ENCODE assay signal across 14 cellular contexts in genomic region chr1:12003762-12004161, GRCh38. TPM values are rescaled to one million over a fixed set of nuclear protein-coding genes. Genes with fewer than 3 reads are reported as not detected.
DNase-seq lines count a peak whose midpoint lies in the region; ATAC-seq and TF ChIP-seq lines count a peak whose summit lies in the region.
"Had no signal": no experiment of that assay in that cellular context is flagged by ENCODE, and none has a peak within 500 bp of the region (broad histone marks: within the 10 kb centered on the region; RNA-seq: fewer than 3 reads in every experiment).

No MANE protein-coding gene starts in this region.

- no peaks in the 10 kb centered on the region for H3K27me3 Mint-ChIP-seq in activated naive CD4-positive, alpha-beta T cell treated with anti-CD3 and anti-CD28 coated beads, Interleukin-2, amount 10 ng/mL, durations not matched to agents 7 days and 5 days
- peaks cover 4% of the 10 kb centered on the region for H3K27me3 Mint-ChIP-seq in nephron progenitor cell (ENCODE audit: low read depth, poor library complexity)
- H3K27me3 Mint-ChIP-seq: CD4-positive, CD25-positive, alpha-beta regulatory T cell had no signal

- no peaks in the 10 kb centered on the region for H3K9me3 Mint-ChIP-seq in activated naive CD4-positive, alpha-beta T cell treated with anti-CD3 and anti-CD28 coated beads, Interleukin-2, amount 10 ng/mL, durations not matched to agents 7 days and 5 days
- peaks cover 6% of the 10 kb centered on the region for H3K9me3 Mint-ChIP-seq in nephron progenitor cell
- H3K9me3 Mint-ChIP-seq: CD4-positive, CD25-positive, alpha-beta regulatory T cell had no signal

- peak overlapping the region; percentile 33 for H3K27ac Mint-ChIP-seq in activated naive CD4-positive, alpha-beta T cell treated with anti-CD3 and anti-CD28 coated beads, Interleukin-2, amount 10 ng/mL, durations not matched to agents 7 days and 5 days
- H3K27ac Mint-ChIP-seq in nephron progenitor cell = peak overlapping the region; percentile 45

- no peak overlapping the region for H3K4me3 Mint-ChIP-seq in activated naive CD4-positive, alpha-beta T cell treated with anti-CD3 and anti-CD28 coated beads, Interleukin-2, amount 10 ng/mL, durations not matched to agents 7 days and 5 days
- no peak overlapping the region for H3K4me3 Mint-ChIP-seq in nephron progenitor cell
- H3K4me3 Mint-ChIP-seq: CD4-positive, CD25-positive, alpha-beta regulatory T cell; H9 had no signal

- peaks cover 57% of the 10 kb centered on the region for H3K36me3 Mint-ChIP-seq in activated naive CD4-positive, alpha-beta T cell treated with anti-CD3 and anti-CD28 coated beads, Interleukin-2, amount 10 ng/mL, durations not matched to agents 7 days and 5 days
- peaks cover 84% of the 10 kb centered on the region for H3K36me3 Mint-ChIP-seq in nephron progenitor cell (ENCODE audit: low read depth)

- no peak for DNase-seq in activated naive CD4-positive, alpha-beta T cell treated with anti-CD3 and anti-CD28 coated beads, Interleukin-2, amount 10 ng/mL, durations not matched to agents 7 days and 5 days
- no peak for DNase-seq in activated naive CD4-positive, alpha-beta T cell treated with anti-CD3 and anti-CD28 coated beads, Interleukin-2, amount 50 U/mL, for 16 hours
- DNase-seq in NCI-H82 (lab: John Stamatoyannopoulos, UW) = peak; percentile 88
- DNase-seq in nephron progenitor cell = no peak
- DNase-seq in superior temporal gyrus (ENCODE audit: extremely low spot score) = peak; percentile 24
- no peak for DNase-seq in GDM1 (lab: John Stamatoyannopoulos, UW)
- no peak for DNase-seq in ureter (ENCODE audit: low spot score)
- DNase-seq: ACHN; CD4-positive, CD25-positive, alpha-beta regulatory T cell; DMS79; GOT3; H9 had no signal

- CTCF ChIA-PET in activated naive CD4-positive, alpha-beta T cell treated with anti-CD3 and anti-CD28 coated beads, Interleukin-2, amount 10 ng/mL, durations not matched to agents 7 days and 5 days (lab: Charles Lee) = no interaction called here

- TF ChIP-seq CTCF in nephron progenitor cell (IDR thresholded peaks at IDR 0.05) = no peak

- H3K4me1 Mint-ChIP-seq in activated naive CD4-positive, alpha-beta T cell treated with anti-CD3 and anti-CD28 coated beads, Interleukin-2, amount 10 ng/mL, durations not matched to agents 7 days and 5 days = no peaks in the 10 kb centered on the region
- no peaks in the 10 kb centered on the region for H3K4me1 Mint-ChIP-seq in nephron progenitor cell
- H3K4me1 Mint-ChIP-seq: CD4-positive, CD25-positive, alpha-beta regulatory T cell; H9 had no signal

- ATAC-seq in GM18511 (IDR thresholded peaks at IDR 0.05; ENCODE audit: unreplicated experiment) = no peak

RNA-seq across cellular contexts. Expression of gene MIIP, which starts 15.5 kb away (rescaled TPM):
- total RNA-seq in ureter = 28.0 TPM

RNA-seq across cellular contexts. Expression of gene MFN2, which starts 23.5 kb away (rescaled TPM):
- 116 TPM for total RNA-seq in ureter

RNA-seq across cellular contexts. Expression of gene TNFRSF8, which starts 59.3 kb away (rescaled TPM):
- 0.36 TPM for total RNA-seq in ureter
- total RNA-seq: G401 had no signal

Comparison
In these comparisons a context has a peak if more than half of its experiments do, and no peak if none do; other contexts are left out.
1. DNase-seq: peak in NCI-H82 (single experiment) and superior temporal gyrus (single experiment); none in activated naive CD4-positive, alpha-beta T cell treated with anti-CD3 and anti-CD28 coated beads, Interleukin-2, amount 10 ng/mL, durations not matched to agents 7 days and 5 days (single experiment), activated naive CD4-positive, alpha-beta T cell treated with anti-CD3 and anti-CD28 coated beads, Interleukin-2, amount 50 U/mL, for 16 hours (single experiment), nephron progenitor cell (single experiment), GDM1 (single experiment) and ureter (single experiment).